ENCODE assay signal across 2 cellular contexts in genomic region chr9:4583001-4583400, GRCh38.
TF ChIP-seq lines count a peak whose summit lies in the region.

No MANE protein-coding gene starts in this region.

TF ChIP-seq in liver, 16 proteins besides CTCF, POLR2A, EP300 and RAD21 (continued from another document):
- no peak for TF ChIP-seq REST (IDR thresholded peaks at IDR 0.05)
- no peak for TF ChIP-seq ZBTB33 (IDR thresholded peaks at IDR 0.05)
- peak; percentile 52 for TF ChIP-seq MAX (IDR thresholded peaks at IDR 0.05)
- TF ChIP-seq JUND (IDR thresholded peaks at IDR 0.05) = peak in 1 of 2 donors; percentile 18
- TF ChIP-seq GABPA (IDR thresholded peaks at IDR 0.05 in 1 of 2, conservative IDR thresholded peaks at IDR 0.05 in 1 of 2) = no peak
- no peak for TF ChIP-seq ATF3 (IDR thresholded peaks at IDR 0.05)
- no peak for TF ChIP-seq FOXA1 (IDR thresholded peaks at IDR 0.05)
- peak; percentile 26 to 52 for TF ChIP-seq HNF4A (conservative IDR thresholded peaks at IDR 0.05)
- no peak for TF ChIP-seq TAF1 (conservative IDR thresholded peaks at IDR 0.05)
- no peak for TF ChIP-seq FOXA2 (IDR thresholded peaks at IDR 0.05)
- no peak for TF ChIP-seq HNF4G (IDR thresholded peaks at IDR 0.05)
- TF ChIP-seq NR2F2 (IDR thresholded peaks at IDR 0.05) = no peak
- no peak for TF ChIP-seq SP1 (IDR thresholded peaks at IDR 0.05)

TF ChIP-seq in HepG2, 621 proteins besides CTCF, POLR2A, EP300 and RAD21 (continued from another document):
- TF ChIP-seq ZNF362 (CRISPR knock-in tag; IDR thresholded peaks at IDR 0.05; ENCODE audit: borderline replicate concordance) (no peak), SRSF9 (IDR thresholded peaks at IDR 0.05; ENCODE audit: borderline replicate concordance, insufficient read depth, low read depth, low read length, poor library complexity, severe bottlenecking) (no peak), ZNF891 (CRISPR knock-in tag; IDR thresholded peaks at IDR 0.05) (no peak)
TF ChIP-seq in HepG2: peak in this region for 0.
